In genomic region chr4:85968945-85969830, GRCh38 we compare ENCODE assay signal across 8 cellular contexts.
DNase-seq lines count a peak whose midpoint lies in the region; ATAC-seq and TF ChIP-seq lines count a peak whose summit lies in the region.

No MANE protein-coding gene starts in this region.

- WGBS in heart left ventricle, 4 donors = 27 to 41% (median 34%) methylated on average over 3 of the region's 3 CpGs

- H3K4me3 ChIP-seq in heart left ventricle = no peak overlapping the region

- intact Hi-C loops in heart left ventricle (cut with DNase I) = loop anchor here (1.0 to 10.0 kb wide), 17 partner anchors 57 to 887 kb away; no protein-coding TSS in a partner anchor
- intact Hi-C loops in cardiac septum (cut with DNase I) = loop anchor here (2.0 to 10.0 kb wide), 4 partner anchors 73 to 884 kb away; no protein-coding TSS in a partner anchor

- no peak for DNase-seq in heart left ventricle
- no peak for DNase-seq in cardiac septum (ENCODE audit: low spot score)
- peak; percentile 10 for DNase-seq in NCI-H748 treated with DMSO at 0.1 percent for 48 hours (lab: John Stamatoyannopoulos, UW)
- peak; percentile 84 for DNase-seq in dermis blood vessel endothelial cell
- peak; percentile 84 for DNase-seq in myocyte (ENCODE audit: low read depth)
- DNase-seq in activated CD4-positive, alpha-beta T cell treated with anti-CD3 and anti-CD28 coated beads, Interleukin-2, amount 50 U/mL, for 48 hours = no peak

- TF ChIP-seq POLR2A in heart left ventricle (IDR thresholded peaks at IDR 0.05) = no peak

- no peaks in the 10 kb centered on the region for H3K9me3 ChIP-seq in heart left ventricle

- no peak overlapping the region for H3K27ac ChIP-seq in heart left ventricle

- peaks cover 0 to 11% (median 0%) of the 10 kb centered on the region in 9 donors for H3K36me3 ChIP-seq in heart left ventricle

- peak; percentile 38 to 74 (median 55) for ATAC-seq in heart left ventricle
- peak; percentile 72 for ATAC-seq in HG03175 (IDR thresholded peaks at IDR 0.05; ENCODE audit: unreplicated experiment)
- no peak for ATAC-seq in GM19463 (IDR thresholded peaks at IDR 0.05; ENCODE audit: unreplicated experiment)

- peak; percentile 44 to 78 (median 63) for TF ChIP-seq CTCF in heart left ventricle (IDR thresholded peaks at IDR 0.05)

- H3K27me3 ChIP-seq in heart left ventricle = no peaks in the 10 kb centered on the region

- H3K4me1 ChIP-seq in heart left ventricle = peaks cover 0 to 43% (median 12%) of the 10 kb centered on the region in 12 donors

Comparison
In these comparisons a context has a peak if more than half of its experiments do, and no peak if none do; other contexts are left out.
1. DNase-seq: peak in NCI-H748 treated with DMSO at 0.1 percent for 48 hours (single experiment), dermis blood vessel endothelial cell (single experiment) and myocyte (single experiment); none in heart left ventricle (0 of 5), cardiac septum (single experiment) and activated CD4-positive, alpha-beta T cell treated with anti-CD3 and anti-CD28 coated beads, Interleukin-2, amount 50 U/mL, for 48 hours (0 of 2).